Comparison of ENCODE assay signal across 26 cellular contexts in the genomic region with DNA sequence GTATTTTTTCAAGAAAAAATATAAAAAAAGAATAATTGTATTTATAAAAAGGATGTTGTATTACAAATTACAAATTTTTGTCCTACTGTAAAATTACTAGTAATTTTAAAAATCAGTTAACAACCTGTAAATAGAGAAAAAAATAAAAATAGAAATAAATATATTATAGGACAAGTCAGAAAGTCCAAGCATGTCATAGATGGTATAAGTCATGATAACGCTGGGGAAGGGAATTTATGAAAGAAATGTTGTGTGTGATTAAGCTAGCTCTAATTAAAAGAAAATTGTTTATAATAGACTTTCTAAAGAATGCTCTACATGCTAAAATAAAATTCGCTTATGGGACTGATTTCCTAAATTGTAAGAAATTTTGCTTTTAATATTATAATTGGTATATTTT.
DNase-seq lines count a peak whose midpoint lies in the region; ATAC-seq, FAIRE-seq and TF ChIP-seq lines count a peak whose summit lies in the region.
"Had no signal": no experiment of that assay in that cellular context is flagged by ENCODE, and none has a peak within 500 bp of the region (broad histone marks: within the 10 kb centered on the region; RNA-seq: fewer than 3 reads in every experiment).

No MANE protein-coding gene starts in this region.

- H3K4me3 ChIP-seq in HEK293 (ENCODE audit: low read depth, low read length) (no peak overlapping the region), thyroid gland (replicated peaks in 1 of 3) (no peak overlapping the region)
- H3K4me3 ChIP-seq: K562, MG63, PC-9 had no signal

- POLR2A ChIA-PET in HEK293 (lab: Yijun Ruan, JAX) = no interaction called here

- WGBS in thyroid gland, 2 donors = 71 to 81% methylated on average over 2 of the region's 2 CpGs

- TF ChIP-seq POLR2A in thyroid gland (IDR thresholded peaks at IDR 0.05) = no peak

- no peaks in the 10 kb centered on the region for H3K9me3 ChIP-seq in HEK293 (ENCODE audit: control insufficient read depth, insufficient read depth, low read depth, low read length)
- H3K9me3 ChIP-seq in thyroid gland = no peaks in the 10 kb centered on the region
- H3K9me3 ChIP-seq: MG63 had no signal

- H3K27me3 ChIP-seq in thyroid gland = no peaks in the 10 kb centered on the region
- H3K27me3 ChIP-seq: BE2C, MG63 had no signal

- CTCF ChIA-PET in HEK293 (lab: Yijun Ruan, JAX) = no interaction called here

- peak; percentile 24 for FAIRE-seq in frontal cortex (lab: Jason Lieb, UNC)
- FAIRE-seq: D721Med, GM12892, H54, HTR-8/SVneo, K562 had no signal

- H3K36me3 ChIP-seq in HEK293 (ENCODE audit: control insufficient read depth in 2 of 2, insufficient read depth in 1 of 2, low read length in 2 of 2) (no peaks in the 10 kb centered on the region), thyroid gland (no peaks in the 10 kb centered on the region)
- H3K36me3 ChIP-seq: BE2C, MG63 had no signal

- no peak overlapping the region for H3K27ac ChIP-seq in HEK293 (ENCODE audit: extremely low read depth, low read depth, low read length)
- no peak overlapping the region for H3K27ac ChIP-seq in thyroid gland
- H3K27ac ChIP-seq: PC-9, RWPE1 had no signal

- TF ChIP-seq CTCF in HEK293 (tag by site-specific recombination; IDR thresholded peaks at IDR 0.05) (no peak), thyroid gland (IDR thresholded peaks at IDR 0.05) (no peak)

- ATAC-seq in GM21717 (IDR thresholded peaks at IDR 0.05; ENCODE audit: unreplicated experiment) = no peak
- no peak for ATAC-seq in HG02970 (IDR thresholded peaks at IDR 0.05; ENCODE audit: low FRiP score, unreplicated experiment)
- ATAC-seq: K562, T-cell had no signal

- H3K4me1 ChIP-seq in HEK293 (ENCODE audit: control insufficient read depth, insufficient read depth, low read length) (no peaks in the 10 kb centered on the region), thyroid gland (peaks cover 0 to 4% of the 10 kb centered on the region in 2 donors)
- H3K4me1 ChIP-seq: BE2C had no signal

- DNase-seq in ELR (ENCODE audit: low read depth) (peak; percentile 33), RKO (ENCODE audit: low spot score) (peak; percentile 24), frontal cortex (ENCODE audit: low spot score in 2 of 2) (no peak), thyroid gland (no peak), COR-L47 (lab: John Stamatoyannopoulos, UW) (no peak)
- DNase-seq: ACHN, BE2C, Kasumi-1, MG63, NCI-H2029, NCI-H2171, NCI-H345, NCI-H510A treated with DMSO at 0.1 percent for 48 hours, NCI-H774, PC-9, SHP77, T-cell had no signal

- intact Hi-C loops in thyroid gland (cut with DNase I) = no loop called here

TF ChIP-seq in HEK293, 187 proteins besides CTCF, POLR2A, EP300 and RAD21:
- TF ChIP-seq, protein P1, sequence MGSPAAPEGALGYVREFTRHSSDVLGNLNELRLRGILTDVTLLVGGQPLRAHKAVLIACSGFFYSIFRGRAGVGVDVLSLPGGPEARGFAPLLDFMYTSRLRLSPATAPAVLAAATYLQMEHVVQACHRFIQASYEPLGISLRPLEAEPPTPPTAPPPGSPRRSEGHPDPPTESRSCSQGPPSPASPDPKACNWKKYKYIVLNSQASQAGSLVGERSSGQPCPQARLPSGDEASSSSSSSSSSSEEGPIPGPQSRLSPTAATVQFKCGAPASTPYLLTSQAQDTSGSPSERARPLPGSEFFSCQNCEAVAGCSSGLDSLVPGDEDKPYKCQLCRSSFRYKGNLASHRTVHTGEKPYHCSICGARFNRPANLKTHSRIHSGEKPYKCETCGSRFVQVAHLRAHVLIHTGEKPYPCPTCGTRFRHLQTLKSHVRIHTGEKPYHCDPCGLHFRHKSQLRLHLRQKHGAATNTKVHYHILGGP (tag by site-specific recombination; IDR thresholded peaks at IDR 0.05) = no peak
- TF ChIP-seq SETDB1 (IDR thresholded peaks at IDR 0.05; ENCODE audit: insufficient read length, low read length) (peak; percentile 88), ZNF24 (tag by site-specific recombination; IDR thresholded peaks at IDR 0.05) (no peak)

Comparison
In these comparisons a context has a peak if more than half of its experiments do, and no peak if none do; other contexts are left out.
1. DNase-seq: peak in ELR (single experiment) and RKO (single experiment); none in frontal cortex (0 of 2), thyroid gland (0 of 2) and COR-L47 (single experiment).